ENCODE assay signal across 17 cellular contexts in genomic region chr14:95033851-95034622, GRCh38.
"Had no signal": no experiment of that assay in that cellular context is flagged by ENCODE, and none has a peak within 500 bp of the region (broad histone marks: within the 10 kb centered on the region; RNA-seq: fewer than 3 reads in every experiment).

No MANE protein-coding gene starts in this region.

- H3K4me3 Mint-ChIP-seq: activated naive CD4-positive, alpha-beta T cell treated with anti-CD3 and anti-CD28 coated beads, Interleukin-2, amount 50 U/mL, for 24 hours; nephron had no signal

- H3K36me3 Mint-ChIP-seq: activated naive CD4-positive, alpha-beta T cell treated with anti-CD3 and anti-CD28 coated beads, Interleukin-2, amount 50 U/mL, for 24 hours had no signal

- ATAC-seq: activated CD4-positive, CD25-positive, alpha-beta regulatory T cell treated with anti-CD3 and anti-CD28 coated beads, Interleukin-2, amount 50 U/mL, for 24 hours; right cardiac atrium had no signal

- H3K4me1 Mint-ChIP-seq: activated naive CD4-positive, alpha-beta T cell treated with anti-CD3 and anti-CD28 coated beads, Interleukin-2, amount 50 U/mL, for 24 hours had no signal

- H3K9me3 Mint-ChIP-seq: activated naive CD4-positive, alpha-beta T cell treated with anti-CD3 and anti-CD28 coated beads, Interleukin-2, amount 50 U/mL, for 24 hours had no signal

- H3K27ac Mint-ChIP-seq: activated naive CD4-positive, alpha-beta T cell treated with anti-CD3 and anti-CD28 coated beads, Interleukin-2, amount 50 U/mL, for 24 hours; activated T-helper 2 cell treated with anti-CD3 and anti-CD28 coated beads, Interferon-gamma antibody, Interleukin-2, Interleukin-4, amounts not matched to agents 10 μg/mL and 5 μg/mL and 100 μg/mL, durations not matched to agents 14 hours and 24 hours and 36 hours; progenitor cell of endocrine pancreas had no signal

- DNase-seq: activated CD4-positive, alpha-beta T cell treated with anti-CD3 and anti-CD28 coated beads, Interleukin-2, amount 50 U/mL, for 1 hour; activated T-cell treated with anti-CD3 and anti-CD28 coated beads for 4 hours; islet precursor cell; left ventricle myocardium inferior; mesendoderm; occipital lobe; right cardiac atrium; small intestine; stimulated activated CD4-positive, alpha-beta T cell treated with anti-CD3 and anti-CD28 coated beads, Interleukin-4, amount 100 ng/mL, for 24 hours; stimulated activated naive CD4-positive, alpha-beta T cell treated with Interleukin-2 at 50 U/mL for 16 hours; T1000; trophoblast cell had no signal
